In genomic region chr4:169612869-169613859, GRCh38 we compare ENCODE assay signal across 8 cellular contexts. TPM values are rescaled to one million over a fixed set of nuclear protein-coding genes. Genes with fewer than 3 reads are reported as not detected.
DNase-seq lines count a peak whose midpoint lies in the region; ATAC-seq and TF ChIP-seq lines count a peak whose summit lies in the region.

No MANE protein-coding gene starts in this region.

- H3K4me3 ChIP-seq in GM08714 (ENCODE audit: low read length): peak overlapping the region; percentile 82
- peak overlapping the region; percentile 93 for H3K4me3 ChIP-seq in ovary

- H3K27ac ChIP-seq in ovary: peak overlapping the region in 1 of 2 donors; percentile 94

- TF ChIP-seq CTCF in HFFc6 (IDR thresholded peaks at IDR 0.05) (peak; percentile 88), ovary (IDR thresholded peaks at IDR 0.05) (peak; percentile 14 to 45 (median 27))

- peak overlapping the region; percentile 100 for H3K27ac Mint-ChIP-seq in HFFc6
- H3K27ac Mint-ChIP-seq in activated naive CD8-positive, alpha-beta T cell treated with anti-CD3 and anti-CD28 coated beads for 36 hours: peak overlapping the region; percentile 98

- intact Hi-C loops in Right ventricle myocardium superior (cut with DNase I) (loop anchor here (10.0 kb wide), 2 partner anchors 72 to 412 kb away; partner anchors contain the start of gene MFAP3L), ovary (cut with DNase I) (no loop called here)

- no peaks in the 10 kb centered on the region for H3K4me1 ChIP-seq in ovary (ENCODE audit: insufficient read depth)

- TF ChIP-seq EP300 in ovary (IDR thresholded peaks at IDR 0.05): no peak

- no peaks in the 10 kb centered on the region for H3K9me3 Mint-ChIP-seq in HFFc6
- no peaks in the 10 kb centered on the region for H3K9me3 Mint-ChIP-seq in activated naive CD8-positive, alpha-beta T cell treated with anti-CD3 and anti-CD28 coated beads for 36 hours

- DNase-seq in HFFc6: peak; percentile 81
- peak; percentile 64 for DNase-seq in MV-4-11 (lab: John Stamatoyannopoulos, UW)
- peak; percentile 51 for DNase-seq in SKM-1 (lab: John Stamatoyannopoulos, UW; ENCODE audit: unreplicated experiment)
- peak; percentile 54 for DNase-seq in activated naive CD8-positive, alpha-beta T cell treated with anti-CD3 and anti-CD28 coated beads for 36 hours
- DNase-seq in Right ventricle myocardium superior: peak; percentile 74
- peak; percentile 43 to 75 (median 63) for DNase-seq in ovary
- DNase-seq in ureter (ENCODE audit: low spot score): peak; percentile 79

- H3K4me3 Mint-ChIP-seq in HFFc6: peak overlapping the region; percentile 99
- peak overlapping the region; percentile 92 for H3K4me3 Mint-ChIP-seq in activated naive CD8-positive, alpha-beta T cell treated with anti-CD3 and anti-CD28 coated beads for 36 hours

- H3K4me1 Mint-ChIP-seq in HFFc6 (ENCODE audit: low read depth): peaks cover 37% of the 10 kb centered on the region
- peaks cover 39% of the 10 kb centered on the region for H3K4me1 Mint-ChIP-seq in activated naive CD8-positive, alpha-beta T cell treated with anti-CD3 and anti-CD28 coated beads for 36 hours

- H3K9me3 ChIP-seq in ovary: no peaks in the 10 kb centered on the region

- no peaks in the 10 kb centered on the region for H3K36me3 Mint-ChIP-seq in HFFc6 (ENCODE audit: low read depth)
- H3K36me3 Mint-ChIP-seq in activated naive CD8-positive, alpha-beta T cell treated with anti-CD3 and anti-CD28 coated beads for 36 hours: no peaks in the 10 kb centered on the region

- peak; percentile 79 for ATAC-seq in Right ventricle myocardium superior (ENCODE audit: poor library complexity)

- TF ChIP-seq POLR2A in ovary (IDR thresholded peaks at IDR 0.05): no peak

- H3K27me3 Mint-ChIP-seq in HFFc6 (ENCODE audit: insufficient read depth): no peaks in the 10 kb centered on the region
- no peaks in the 10 kb centered on the region for H3K27me3 Mint-ChIP-seq in activated naive CD8-positive, alpha-beta T cell treated with anti-CD3 and anti-CD28 coated beads for 36 hours

- H3K27me3 ChIP-seq in ovary: no peaks in the 10 kb centered on the region

- 1 to 2% (median 2%) methylated on average over 9 of the region's 9 CpGs for WGBS in ovary, 3 donors

- no peaks in the 10 kb centered on the region for H3K36me3 ChIP-seq in ovary

RNA-seq across cellular contexts. Expression of gene NEK1, which starts 0.8 kb away (rescaled TPM):
- total RNA-seq in HFFc6 (2021; fragmentation: NEBNext Ultra II Directional; extraction: Animal tissue kit (Norgen Biotek cat#: 25700)): 10 to 100 TPM in 3 of 6 experiments, 1 to 10 TPM in 3; 9.4 to 11.1 (median 10.0) TPM
- total RNA-seq in activated naive CD8-positive, alpha-beta T cell treated with anti-CD3 and anti-CD28 coated beads for 36 hours: 10 to 100 TPM; 12.1 to 13.1 TPM
- 13.5 TPM for total RNA-seq in Right ventricle myocardium superior
- total RNA-seq in ovary: 10 to 100 TPM; 20.3 to 29.5 (median 23.9) TPM
- polyA plus RNA-seq in ovary: 1 to 10 TPM; 8.7 to 9.8 TPM
- 19.3 TPM for total RNA-seq in ureter

RNA-seq across cellular contexts. Expression of gene CLCN3, which starts 7.2 kb away (rescaled TPM):
- total RNA-seq in HFFc6 (2021; fragmentation: NEBNext Ultra II Directional; extraction: Animal tissue kit (Norgen Biotek cat#: 25700)): 10 to 100 TPM; 32.9 to 39.5 (median 35.0) TPM
- total RNA-seq in activated naive CD8-positive, alpha-beta T cell treated with anti-CD3 and anti-CD28 coated beads for 36 hours: 10 to 100 TPM; 18.5 to 20.8 TPM
- total RNA-seq in Right ventricle myocardium superior (62.0 TPM), ovary (10 to 100 TPM; 18.8 to 38.5 (median 29.6) TPM), ureter (79.2 TPM)
- polyA plus RNA-seq in ovary: 10 to 100 TPM; 11.8 to 35.3 TPM
